Comparison of ENCODE assay signal across 27 cellular contexts in the genomic region with DNA sequence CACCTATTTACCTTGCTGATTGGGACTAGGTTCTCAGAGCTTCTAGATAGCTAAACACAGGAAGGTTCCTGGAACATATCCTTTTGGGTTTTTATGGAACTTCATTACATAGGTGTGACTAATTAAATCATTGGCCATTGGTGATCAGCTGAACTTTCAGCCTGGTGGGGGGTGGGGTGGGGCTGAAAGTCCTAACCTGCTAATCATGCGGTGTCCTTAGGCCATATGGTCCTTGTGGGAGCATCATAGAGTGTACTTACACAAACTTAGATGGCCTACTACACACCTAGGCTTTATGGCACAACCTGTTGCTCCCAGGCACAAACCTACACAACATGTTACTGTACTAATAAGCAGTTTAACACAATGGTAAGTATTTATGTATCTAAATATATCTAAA. TPM values are rescaled to one million over a fixed set of nuclear protein-coding genes. Genes with fewer than 3 reads are reported as not detected.
"Had no signal": no experiment of that assay in that cellular context is flagged by ENCODE, and none has a peak within 500 bp of the region (broad histone marks: within the 10 kb centered on the region; RNA-seq: fewer than 3 reads in every experiment).

No MANE protein-coding gene starts in this region.

- H3K4me2 ChIP-seq: smooth muscle cell had no signal

- H3K27ac Mint-ChIP-seq: natural killer cell; stimulated activated naive CD8-positive, alpha-beta T cell treated with anti-CD3 and anti-CD28 coated beads, Interleukin-15, Interleukin-2, amounts not matched to agents 100 ng/mL and 50 ng/mL, for 24 hours had no signal

- H3K27me3 ChIP-seq: dorsolateral prefrontal cortex, heart left ventricle, tibial nerve had no signal

- ATAC-seq: esophagus mucosa, heart left ventricle, left lobe of liver, natural killer cell had no signal

- H3K9me3 ChIP-seq: heart left ventricle, tibial nerve had no signal

- H3K4me3 ChIP-seq: coronary artery, dorsolateral prefrontal cortex, heart left ventricle, smooth muscle cell, tibial nerve had no signal

- H3K4me1 ChIP-seq: tibial nerve had no signal

- H3K27ac ChIP-seq: coronary artery, dorsolateral prefrontal cortex, heart left ventricle, tibial nerve had no signal

- H3K4me3 Mint-ChIP-seq: natural killer cell; neural crest cell; stimulated activated naive CD8-positive, alpha-beta T cell treated with anti-CD3 and anti-CD28 coated beads, Interleukin-15, Interleukin-2, amounts not matched to agents 100 ng/mL and 50 ng/mL, for 24 hours had no signal

- H3K9me3 Mint-ChIP-seq: natural killer cell; neural crest cell; stimulated activated naive CD8-positive, alpha-beta T cell treated with anti-CD3 and anti-CD28 coated beads, Interleukin-15, Interleukin-2, amounts not matched to agents 100 ng/mL and 50 ng/mL, for 24 hours had no signal

- DNase-seq: dorsolateral prefrontal cortex; effector CD8-positive, alpha-beta T cell; heart left ventricle; hippocampal formation; kidney glomerular epithelial cell; natural killer cell; posterior cingulate gyrus; stimulated activated CD4-positive, alpha-beta T cell treated with anti-CD3 and anti-CD28 coated beads, Interleukin-2, amount 100 ng/mL, for 48 hours had no signal

- FAIRE-seq: frontal cortex, islet of Langerhans had no signal

- H3K27me3 Mint-ChIP-seq: stimulated activated naive CD8-positive, alpha-beta T cell treated with anti-CD3 and anti-CD28 coated beads, Interleukin-15, Interleukin-2, amounts not matched to agents 100 ng/mL and 50 ng/mL, for 24 hours had no signal

RNA-seq across cellular contexts. Expression of a gene that starts 19.0 kb away (rescaled TPM):
- total RNA-seq: chondrocyte, dorsolateral prefrontal cortex, esophagus mucosa, fibroblast of lung, frontal cortex, glomerular endothelial cell, heart left ventricle, left lobe of liver, lower leg skin, mucosa of gallbladder, myocyte, natural killer cell, neural crest cell, osteocyte, pulmonary artery endothelial cell, smooth muscle cell, temporal lobe, tibial nerve, ureter had no signal
- polyA plus RNA-seq: fibroblast of lung had no signal
